Comparison of ENCODE assay signal across 1 cellular context in the genomic region with DNA sequence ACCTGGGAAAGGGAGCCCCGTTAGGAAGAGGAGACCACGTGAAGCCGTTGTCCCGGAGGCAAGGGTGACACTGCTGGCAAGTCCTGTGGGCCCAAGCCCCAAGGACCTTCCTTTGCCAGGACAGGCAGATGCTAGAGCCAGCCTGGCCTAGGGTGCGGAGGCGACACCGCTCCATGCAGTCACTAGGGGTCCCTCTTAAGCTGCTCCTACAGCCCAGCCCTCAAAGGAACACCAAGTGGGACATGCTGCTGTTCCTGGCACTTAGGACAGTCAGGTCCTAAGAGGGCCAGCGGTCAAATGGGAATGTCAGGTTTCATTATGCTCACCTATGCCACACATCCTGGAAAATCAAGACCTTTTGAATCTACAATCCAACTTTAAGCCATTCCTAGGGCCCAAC.
TF ChIP-seq lines count a peak whose summit lies in the region.

No MANE protein-coding gene starts in this region.

TF ChIP-seq in K562, 482 proteins besides CTCF, POLR2A, EP300 and RAD21:
- TF ChIP-seq ZFP36 (IDR thresholded peaks at IDR 0.05; ENCODE audit: low read depth, low read length, partially characterized antibody) (no peak), STAG1 (CRISPR knock-in tag; IDR thresholded peaks at IDR 0.05; ENCODE audit: borderline replicate concordance) (0 out of 2 replicates have a peak, but pooled peaks have one; percentile 36), CCNT2 (IDR thresholded peaks at IDR 0.05; ENCODE audit: borderline replicate concordance, extremely low read depth, insufficient read length, low read depth, low read length) (no peak), SMC3 (conservative IDR thresholded peaks at IDR 0.05; ENCODE audit: insufficient read depth, low read depth, low read length) (0 out of 2 replicates have a peak, but pooled peaks have one; percentile 26)
- TF ChIP-seq, protein P1, sequence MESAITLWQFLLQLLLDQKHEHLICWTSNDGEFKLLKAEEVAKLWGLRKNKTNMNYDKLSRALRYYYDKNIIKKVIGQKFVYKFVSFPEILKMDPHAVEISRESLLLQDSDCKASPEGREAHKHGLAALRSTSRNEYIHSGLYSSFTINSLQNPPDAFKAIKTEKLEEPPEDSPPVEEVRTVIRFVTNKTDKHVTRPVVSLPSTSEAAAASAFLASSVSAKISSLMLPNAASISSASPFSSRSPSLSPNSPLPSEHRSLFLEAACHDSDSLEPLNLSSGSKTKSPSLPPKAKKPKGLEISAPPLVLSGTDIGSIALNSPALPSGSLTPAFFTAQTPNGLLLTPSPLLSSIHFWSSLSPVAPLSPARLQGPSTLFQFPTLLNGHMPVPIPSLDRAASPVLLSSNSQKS (CRISPR knock-in tag; IDR thresholded peaks at IDR 0.05) = no peak
